Comparison of ENCODE assay signal across 2 cellular contexts in the genomic region with DNA sequence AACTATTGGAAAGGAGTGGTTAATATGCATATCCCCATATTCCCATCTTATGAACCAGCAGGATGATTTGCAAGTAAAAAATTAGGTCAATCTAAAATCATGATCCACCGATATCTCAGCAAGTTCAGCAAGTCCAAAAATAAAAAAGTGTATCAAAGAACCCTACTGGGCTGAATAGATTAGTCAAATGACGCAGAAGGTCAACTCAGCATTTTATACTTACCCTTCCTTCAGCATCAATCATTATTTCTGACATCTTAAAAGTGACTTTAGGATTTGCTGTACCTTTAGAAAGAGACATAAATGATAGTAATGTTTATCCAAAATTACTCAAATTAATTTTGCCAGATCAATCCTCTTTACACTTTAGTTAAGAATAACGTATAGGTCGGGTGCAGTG.
A peak's percentile ranks its signal among the peaks of the same experiment; 100 is the strongest.
TF ChIP-seq lines count a peak whose summit lies in the region.

No MANE protein-coding gene starts in this region.

TF ChIP-seq in A549, 52 proteins besides CTCF, POLR2A, EP300 and RAD21:
- peak; percentile 37 for TF ChIP-seq MAFK (IDR thresholded peaks at IDR 0.05; ENCODE audit: partially characterized antibody)
- TF ChIP-seq HEYL (CRISPR knock-in tag; IDR thresholded peaks at IDR 0.05), result no peak

TF ChIP-seq in K562, 482 proteins besides CTCF, POLR2A, EP300 and RAD21:
- peak; percentile 53; the same call in 1 of the 2 replicates for TF ChIP-seq ZNF316 (IDR thresholded peaks at IDR 0.05)
- no peak for TF ChIP-seq E2F3 (CRISPR knock-in tag; IDR thresholded peaks at IDR 0.05)
- no peak for TF ChIP-seq FOSL1 (tag; conservative IDR thresholded peaks at IDR 0.05)
